ENCODE assay signal across 7 cellular contexts in the genomic region with DNA sequence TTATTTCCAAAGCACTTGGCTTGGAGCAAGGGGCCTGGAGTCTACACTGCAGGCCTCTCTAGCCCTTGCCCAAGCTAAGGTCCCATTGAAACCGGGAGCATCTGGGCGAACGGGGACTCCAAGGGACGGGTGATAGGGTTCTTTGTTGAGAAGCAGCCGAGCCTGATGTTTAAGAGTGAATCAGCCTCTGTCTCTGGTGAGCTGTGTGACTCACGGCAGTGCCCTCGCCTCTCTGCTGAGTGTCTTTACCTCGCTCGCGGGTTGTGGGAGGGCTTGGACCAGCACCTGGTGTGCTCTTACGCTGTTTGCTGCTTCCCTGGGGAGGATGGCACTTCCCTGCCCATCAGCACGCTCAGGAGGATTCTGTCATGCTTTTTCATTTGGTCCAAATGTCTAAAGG. TPM values are rescaled to one million over a fixed set of nuclear protein-coding genes. Genes with fewer than 3 reads are reported as not detected.
DNase-seq lines count a peak whose midpoint lies in the region; ATAC-seq and TF ChIP-seq lines count a peak whose summit lies in the region.

No MANE protein-coding gene starts in this region.

- H3K4me2 ChIP-seq in osteoblast (ENCODE audit: insufficient read depth, low read length) = peak overlapping the region; percentile 91

- H3K27me3 ChIP-seq in effector memory CD4-positive, alpha-beta T cell (replicated peaks; ENCODE audit: control insufficient read depth, insufficient read depth, low read length, poor library complexity, severe bottlenecking) = no peaks in the 10 kb centered on the region
- H3K27me3 ChIP-seq in osteoblast (ENCODE audit: insufficient read depth, low read length) = no peaks in the 10 kb centered on the region

- no peak for ATAC-seq in HG02852 (IDR thresholded peaks at IDR 0.05; ENCODE audit: unreplicated experiment)

- peaks cover 20% of the 10 kb centered on the region for H3K4me1 ChIP-seq in effector memory CD4-positive, alpha-beta T cell (ENCODE audit: control insufficient read depth, insufficient read depth, low read length, poor library complexity, severe bottlenecking)
- peaks cover 23% of the 10 kb centered on the region for H3K4me1 ChIP-seq in osteoblast (ENCODE audit: insufficient read depth, low read length)

- peaks cover 65% of the 10 kb centered on the region for H4K20me1 ChIP-seq in osteoblast (ENCODE audit: insufficient read depth, low read length)

- no peak overlapping the region for H2AFZ ChIP-seq in osteoblast (ENCODE audit: low read length)

- peak overlapping the region; percentile 97 for H3K9ac ChIP-seq in SK-N-MC (ENCODE audit: insufficient read length)

- H3K36me3 ChIP-seq in SK-N-MC (ENCODE audit: insufficient read depth, low read length) (peaks cover 39% of the 10 kb centered on the region), osteoblast (ENCODE audit: insufficient read depth, low read length) (peaks cover 51% of the 10 kb centered on the region)
- H3K36me3 ChIP-seq in effector memory CD4-positive, alpha-beta T cell (ENCODE audit: control insufficient read depth, insufficient read depth, low read length) = peaks cover 41% of the 10 kb centered on the region

- DNase-seq in HCEC 1CT (peak; percentile 73), SK-N-MC (ENCODE audit: low read depth, low spot score) (no peak), osteoblast (ENCODE audit: insufficient read length, low spot score, missing footprints) (peak; percentile 99), NCI-H526 treated with DMSO at 0.1 percent for 48 hours (lab: John Stamatoyannopoulos, UW) (no peak), ecto neural progenitor cell (ENCODE audit: low spot score) (no peak)
- DNase-seq in effector memory CD4-positive, alpha-beta T cell = no peak

- H3K9me3 ChIP-seq in SK-N-MC (ENCODE audit: low read depth, low read length) = no peaks in the 10 kb centered on the region
- no peaks in the 10 kb centered on the region for H3K9me3 ChIP-seq in effector memory CD4-positive, alpha-beta T cell (ENCODE audit: control insufficient read depth, low read length)
- H3K9me3 ChIP-seq in osteoblast (ENCODE audit: low read depth, low read length) = no peaks in the 10 kb centered on the region

- TF ChIP-seq CTCF in osteoblast (IDR thresholded peaks at IDR 0.05; ENCODE audit: extremely low read depth, low read depth, low read length) = no peak

- H3K4me3 ChIP-seq in SK-N-MC (peak overlapping the region; percentile 98), osteoblast (ENCODE audit: insufficient read depth, low read length) (peak overlapping the region; percentile 97)
- peak overlapping the region; percentile 79 for H3K4me3 ChIP-seq in effector memory CD4-positive, alpha-beta T cell (ENCODE audit: insufficient read depth, low read depth, low read length, poor library complexity, severe bottlenecking)

- H3K79me2 ChIP-seq in osteoblast (ENCODE audit: insufficient read depth, low read length) = peaks cover 93% of the 10 kb centered on the region

- H3K27ac ChIP-seq in SK-N-MC (no peak overlapping the region), osteoblast (ENCODE audit: low read depth, low read length) (peak overlapping the region; percentile 91)
- peak overlapping the region; percentile 67 for H3K27ac ChIP-seq in effector memory CD4-positive, alpha-beta T cell (ENCODE audit: insufficient read depth, low read length, poor library complexity, severe bottlenecking)

RNA-seq across cellular contexts. Expression of gene HGS, which starts 1.3 kb away (rescaled TPM):
- 100 and 110 TPM in 2 replicates for total RNA-seq in osteoblast

RNA-seq across cellular contexts. Expression of gene ARL16, which starts 1.5 kb away (rescaled TPM):
- 24.5 and 26.1 TPM in 2 replicates for total RNA-seq in osteoblast

RNA-seq across cellular contexts. Expression of gene MRPL12, which starts 18.1 kb away (rescaled TPM):
- 6.2 and 8.8 TPM in 2 replicates for total RNA-seq in osteoblast

RNA-seq across cellular contexts. Expression of gene CCDC137, which starts 18.6 kb away (rescaled TPM):
- 4.7 and 5.6 TPM in 2 replicates for total RNA-seq in osteoblast

RNA-seq across cellular contexts. Expression of gene OXLD1, which starts 18.7 kb away (rescaled TPM):
- total RNA-seq in osteoblast = 21.0 and 21.5 TPM in 2 replicates

Comparison
In these comparisons a context has a peak if more than half of its experiments do, and no peak if none do; other contexts are left out.
1. DNase-seq: peak in HCEC 1CT (single experiment) and osteoblast (single experiment); none in SK-N-MC (single experiment), effector memory CD4-positive, alpha-beta T cell (0 of 3), NCI-H526 treated with DMSO at 0.1 percent for 48 hours (single experiment) and ecto neural progenitor cell (single experiment).
2. Peak in every context shown above with its lines, with median percentiles within 50 percentile points of each other: H3K4me3 ChIP-seq.